1 cellular context compared by ENCODE assay signal in genomic region chr10:17923728-17924127, GRCh38.
TF ChIP-seq lines count a peak whose summit lies in the region.

No MANE protein-coding gene starts in this region.

TF ChIP-seq in SK-N-SH, 30 proteins besides CTCF, POLR2A, EP300 and RAD21 (continued from another document):
- TF ChIP-seq MAX (IDR thresholded peaks at IDR 0.05; ENCODE audit: low read depth) = peak; percentile 48; the same call in 1 of the 2 replicates
- TF ChIP-seq PBX3 (IDR thresholded peaks at IDR 0.05) = peak; percentile 25; the same call in 1 of the 2 replicates
- no peak for TF ChIP-seq GABPA (IDR thresholded peaks at IDR 0.05; ENCODE audit: low read depth)
- no peak for TF ChIP-seq GATA2 (CRISPR knock-in tag; IDR thresholded peaks at IDR 0.05)
- no peak for TF ChIP-seq CHD2 (IDR thresholded peaks at IDR 0.05; ENCODE audit: low read length, partially characterized antibody)
- no peak for TF ChIP-seq IRF3 (IDR thresholded peaks at IDR 0.05; ENCODE audit: low read depth, low read length)
- no peak for TF ChIP-seq MXI1 (IDR thresholded peaks at IDR 0.05; ENCODE audit: low read depth, low read length)
- no peak for TF ChIP-seq USF2 (IDR thresholded peaks at IDR 0.05; ENCODE audit: borderline replicate concordance, low read depth, low read length)
- TF ChIP-seq TEAD4 (IDR thresholded peaks at IDR 0.05; ENCODE audit: borderline replicate concordance, insufficient read depth) = peak; percentile 72; the same call in 1 of the 2 replicates
- peak; percentile 70 for TF ChIP-seq JUND (IDR thresholded peaks at IDR 0.05)
- TF ChIP-seq USF1 (IDR thresholded peaks at IDR 0.05; ENCODE audit: borderline replicate concordance, low read depth) = peak; percentile 41
- no peak for TF ChIP-seq RCOR1 (IDR thresholded peaks at IDR 0.05; ENCODE audit: low read length)
- no peak for TF ChIP-seq SIN3A (IDR thresholded peaks at IDR 0.05; ENCODE audit: borderline replicate concordance, low read depth, low read length)
- TF ChIP-seq NFIC (IDR thresholded peaks at IDR 0.05; ENCODE audit: borderline replicate concordance) = peak; percentile 92
- peak; percentile 80 for TF ChIP-seq FOSL2 (IDR thresholded peaks at IDR 0.05; ENCODE audit: borderline replicate concordance, low read depth)
- no peak for TF ChIP-seq TAF1 (IDR thresholded peaks at IDR 0.05; ENCODE audit: borderline replicate concordance, low read depth, low read length)
- TF ChIP-seq FOXJ3 (CRISPR knock-in tag; IDR thresholded peaks at IDR 0.05) = no peak
